Comparison of ENCODE assay signal across 21 cellular contexts in genomic region chr11:14875163-14875562, GRCh38.
"Had no signal": no experiment of that assay in that cellular context is flagged by ENCODE, and none has a peak within 500 bp of the region (broad histone marks: within the 10 kb centered on the region; RNA-seq: fewer than 3 reads in every experiment).

No MANE protein-coding gene starts in this region.

- H3K4me3 ChIP-seq: MG63 had no signal

- DNase-seq: IMR-90, Karpas-422, KG1, MG63, NCI-H1092, NCI-H1105 treated with DMSO at 0.1 percent for 48 hours, NCI-H1417 treated with DMSO at 0.1 percent for 48 hours, NCI-H146, NCI-H1694 treated with DMSO at 0.1 percent for 48 hours, NCI-H1930, NCI-H2081, NCI-H2107, NCI-H2227 treated with DMSO at 0.1 percent for 48 hours, NCI-H524, NCI-H69, NCI-H774, SHP77, SK-N-SH, SW 1271 had no signal

- H3K9ac ChIP-seq: SK-N-SH had no signal

- H3K36me3 ChIP-seq: MG63 had no signal

- H3K27ac ChIP-seq: RWPE1 had no signal

- H3K27me3 ChIP-seq: MG63 had no signal

- H3K4me2 ChIP-seq: SK-N-SH had no signal

- H3K9me3 ChIP-seq: MG63, SK-N-SH had no signal

- FAIRE-seq: HepG2 had no signal
